ENCODE assay signal across 9 cellular contexts in the genomic region with DNA sequence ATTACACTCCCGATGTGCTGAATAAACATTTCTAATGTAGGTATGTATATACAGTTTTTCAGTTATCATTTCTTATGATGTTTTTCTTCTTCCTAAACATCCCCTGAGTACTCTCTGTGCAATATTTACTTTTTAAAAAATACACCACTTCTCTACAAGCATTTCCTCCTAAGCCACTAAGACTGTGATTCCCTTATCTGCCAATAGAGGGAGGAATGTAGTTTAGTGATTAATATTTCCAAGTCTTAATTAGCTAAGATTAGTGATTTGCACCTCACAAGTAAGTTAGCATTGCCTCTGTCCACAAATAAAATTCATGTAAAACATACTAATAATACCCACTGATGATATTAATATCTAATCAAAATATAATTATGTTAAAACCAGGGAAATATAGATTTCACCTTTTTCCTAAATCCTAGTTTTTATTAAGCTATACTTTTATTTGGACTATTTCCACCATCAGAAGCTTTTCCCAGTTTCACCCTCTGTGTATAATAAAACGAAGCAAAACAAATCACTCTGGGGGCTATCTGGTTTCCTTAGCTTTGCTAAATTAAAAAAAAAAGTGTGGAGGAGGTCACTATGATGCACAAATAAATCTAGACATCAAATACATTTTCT.
DNase-seq lines count a peak whose midpoint lies in the region; TF ChIP-seq lines count a peak whose summit lies in the region.
"Had no signal": no experiment of that assay in that cellular context is flagged by ENCODE, and none has a peak within 500 bp of the region (broad histone marks: within the 10 kb centered on the region; RNA-seq: fewer than 3 reads in every experiment).

No MANE protein-coding gene starts in this region.

- no peaks in the 10 kb centered on the region for H3K36me3 ChIP-seq in mesendoderm (ENCODE audit: control insufficient read depth, insufficient read depth, low read length)
- H3K36me3 ChIP-seq: SJCRH30 had no signal

- H2BK5ac ChIP-seq in mesendoderm (ENCODE audit: low read length): no peak overlapping the region

- no peaks in the 10 kb centered on the region for H3K36me3 Mint-ChIP-seq in brain

- H3K27ac ChIP-seq in mesendoderm (ENCODE audit: low read depth, low read length): no peak overlapping the region
- H3K27ac ChIP-seq: SJCRH30 had no signal

- H2BK15ac ChIP-seq in mesendoderm (replicated peaks; ENCODE audit: low read depth): no peak overlapping the region

- no peak overlapping the region for H2AK5ac ChIP-seq in mesendoderm (ENCODE audit: low read length)

- no peak overlapping the region for H3K23ac ChIP-seq in mesendoderm (ENCODE audit: low read length)

- TF ChIP-seq CTCF in brain (conservative IDR thresholded peaks at IDR 0.05): peak; percentile 44 to 71

- H3K27ac Mint-ChIP-seq in brain: no peak overlapping the region

- H3K18ac ChIP-seq in mesendoderm (ENCODE audit: low read length): no peak overlapping the region

- peaks cover 0 to 1% (median 0%) of the 10 kb centered on the region in 5 experiments for H3K9me3 Mint-ChIP-seq in brain

- H4K5ac ChIP-seq in mesendoderm (ENCODE audit: low read length): no peak overlapping the region

- no peak overlapping the region for H4K8ac ChIP-seq in mesendoderm (ENCODE audit: low read depth, low read length)

- DNase-seq in ELR (ENCODE audit: low read depth) (peak; percentile 39), HT-29 (ENCODE audit: low spot score) (peak; percentile 67), mesendoderm (peak; percentile 28), NCI-H1105 (lab: John Stamatoyannopoulos, UW) (no peak), NCI-H2171 treated with DMSO at 0.1 percent for 48 hours (lab: John Stamatoyannopoulos, UW) (no peak), DMS153 (lab: John Stamatoyannopoulos, UW) (no peak)
- DNase-seq in central memory CD4-positive, alpha-beta T cell: no peak

- no peaks in the 10 kb centered on the region for H3K4me1 ChIP-seq in mesendoderm (ENCODE audit: control insufficient read depth, low read depth, low read length)
- H3K4me1 ChIP-seq: SJCRH30 had no signal

- peaks cover 2% of the 10 kb centered on the region for H3K27me3 Mint-ChIP-seq in brain

- H3K4me3 Mint-ChIP-seq in brain: no peak overlapping the region

- no peak overlapping the region for H3K4ac ChIP-seq in mesendoderm (ENCODE audit: low read depth, low read length)

- H3K4me1 Mint-ChIP-seq in brain: no peaks in the 10 kb centered on the region

- H3K4me3 ChIP-seq in mesendoderm (ENCODE audit: low read length): no peak overlapping the region
- H3K4me3 ChIP-seq: SJCRH30 had no signal

- H3K4me2 ChIP-seq in mesendoderm (ENCODE audit: low read length): no peak overlapping the region

- no peaks in the 10 kb centered on the region for H3K27me3 ChIP-seq in mesendoderm (ENCODE audit: insufficient read depth, low read length, poor library complexity)
- H3K27me3 ChIP-seq: SJCRH30 had no signal

- no peaks in the 10 kb centered on the region for H3K79me2 ChIP-seq in mesendoderm (ENCODE audit: control insufficient read depth, insufficient read depth, low read length)

- no CpG with 5 or more reads among the region's 2 CpGs for WGBS in mesendoderm (ENCODE audit: extremely low coverage, insufficient coverage, low lambda C conversion rate)

- no peak overlapping the region for H3K56ac ChIP-seq in mesendoderm (ENCODE audit: low read length)

- H3K9ac ChIP-seq in mesendoderm (ENCODE audit: low read length): no peak overlapping the region

- H2BK120ac ChIP-seq in mesendoderm (ENCODE audit: low read depth, low read length): no peak overlapping the region

- no peaks in the 10 kb centered on the region for H3K79me1 ChIP-seq in mesendoderm (ENCODE audit: low read length)

Comparison
In these comparisons a context has a peak if more than half of its experiments do, and no peak if none do; other contexts are left out.
1. DNase-seq: peak in ELR (single experiment), HT-29 (single experiment) and mesendoderm (single experiment); none in NCI-H1105 (single experiment), NCI-H2171 treated with DMSO at 0.1 percent for 48 hours (single experiment), central memory CD4-positive, alpha-beta T cell (single experiment) and DMS153 (single experiment).